ENCODE assay signal across 32 cellular contexts in genomic region chr1:111279144-111279543, GRCh38. TPM values are rescaled to one million over a fixed set of nuclear protein-coding genes. Genes with fewer than 3 reads are reported as not detected.
"Had no signal": no experiment of that assay in that cellular context is flagged by ENCODE, and none has a peak within 500 bp of the region (broad histone marks: within the 10 kb centered on the region; RNA-seq: fewer than 3 reads in every experiment).

No MANE protein-coding gene starts in this region.

- H3K36me3 Mint-ChIP-seq: activated CD8-positive, alpha-beta memory T cell treated with anti-CD3 and anti-CD28 coated beads, Interleukin-2, amount 10 ng/mL, durations not matched to agents 7 days and 5 days; activated naive CD4-positive, alpha-beta T cell treated with anti-CD3 and anti-CD28 coated beads, Interleukin-2, amount 10 ng/mL, durations not matched to agents 7 days and 5 days had no signal

- H3K27me3 Mint-ChIP-seq: activated B cell treated with CpG ODN at 0.5 μM for 24 hours, T-helper 17 cell had no signal

- H3K4me3 ChIP-seq: adrenal gland, body of pancreas, esophagus muscularis mucosa, gastrocnemius medialis, heart left ventricle had no signal

- H3K27ac Mint-ChIP-seq: activated B cell treated with CpG ODN at 0.5 μM for 24 hours; activated CD8-positive, alpha-beta memory T cell treated with anti-CD3 and anti-CD28 coated beads, Interleukin-2, amount 10 ng/mL, durations not matched to agents 7 days and 5 days; activated CD8-positive, alpha-beta T cell treated with anti-CD3 and anti-CD28 coated beads, Interleukin-2, amount 10 ng/mL, durations not matched to agents 7 days and 5 days; activated naive CD4-positive, alpha-beta T cell treated with anti-CD3 and anti-CD28 coated beads, Interleukin-2, amount 10 ng/mL, durations not matched to agents 7 days and 5 days; activated T-helper 1 cell treated with anti-CD3 and anti-CD28 coated beads, Interleukin-12 subunit alpha, Interleukin-12 subunit beta, Interleukin-2, Interleukin-4 antibody, amounts not matched to agents 30 ng/mL and 10 ng/mL and 1 ng/mL, durations not matched to agents 14 hours and 24 hours and 36 hours; effector memory CD8-positive, alpha-beta T cell; T-helper 17 cell; T-helper 2 cell treated with Interferon-gamma antibody and Interleukin-4, amounts not matched to agents 5 μg/mL and 100 μg/mL, for 36 hours had no signal

- DNase-seq: activated B cell treated with CpG ODN at 0.5 μM for 24 hours; activated CD4-positive, alpha-beta T cell treated with anti-CD3 and anti-CD28 coated beads for 48 hours; activated CD8-positive, alpha-beta memory T cell treated with anti-CD3 and anti-CD28 coated beads, Interleukin-2, amount 10 ng/mL, durations not matched to agents 7 days and 5 days; activated CD8-positive, alpha-beta memory T cell treated with anti-CD3 and anti-CD28 coated beads, Interleukin-2, amount 50 U/mL, for 4 hours; activated CD8-positive, alpha-beta T cell treated with anti-CD3 and anti-CD28 coated beads, Interleukin-2, amount 10 ng/mL, durations not matched to agents 7 days and 5 days; activated gamma-delta T cell; activated naive CD4-positive, alpha-beta T cell; activated naive CD4-positive, alpha-beta T cell treated with anti-CD3 and anti-CD28 coated beads, Interleukin-2, amount 10 ng/mL, durations not matched to agents 7 days and 5 days; activated T-cell treated with anti-CD3 and anti-CD28 coated beads, Interleukin-2, amount 50 U/mL, for 1 hour; adrenal gland; amygdala; aorta; body of pancreas; caudate nucleus; cortex of kidney; dermis blood vessel endothelial cell; effector CD4-positive, alpha-beta T cell; effector memory CD8-positive, alpha-beta T cell; erythroblast; foreskin keratinocyte; gastrocnemius medialis; glutamatergic neuron; heart left ventricle; T-helper 17 cell; T1000; WERI-Rb-1 had no signal

- ATAC-seq: activated CD4-positive, CD25-positive, alpha-beta regulatory T cell treated with anti-CD3 and anti-CD28 coated beads, Interleukin-2, amount 50 U/mL, for 24 hours; activated CD8-positive, alpha-beta memory T cell treated with anti-CD3 and anti-CD28 coated beads, Interleukin-2, amount 10 ng/mL, durations not matched to agents 7 days and 5 days; activated CD8-positive, alpha-beta T cell treated with anti-CD3 and anti-CD28 coated beads, Interleukin-2, amount 10 ng/mL, durations not matched to agents 7 days and 5 days; body of pancreas; effector memory CD8-positive, alpha-beta T cell; foreskin keratinocyte; gastrocnemius medialis; heart left ventricle; T-helper 17 cell had no signal

- H3K4me3 Mint-ChIP-seq: activated B cell treated with CpG ODN at 0.5 μM for 24 hours; activated CD8-positive, alpha-beta memory T cell treated with anti-CD3 and anti-CD28 coated beads, Interleukin-2, amount 10 ng/mL, durations not matched to agents 7 days and 5 days; activated CD8-positive, alpha-beta T cell treated with anti-CD3 and anti-CD28 coated beads, Interleukin-2, amount 10 ng/mL, durations not matched to agents 7 days and 5 days; activated naive CD4-positive, alpha-beta T cell treated with anti-CD3 and anti-CD28 coated beads, Interleukin-2, amount 10 ng/mL, durations not matched to agents 7 days and 5 days; activated T-helper 1 cell treated with anti-CD3 and anti-CD28 coated beads, Interleukin-12 subunit alpha, Interleukin-12 subunit beta, Interleukin-2, Interleukin-4 antibody, amounts not matched to agents 30 ng/mL and 10 ng/mL and 1 ng/mL, durations not matched to agents 14 hours and 24 hours and 36 hours; effector memory CD8-positive, alpha-beta T cell; T-helper 17 cell; T-helper 2 cell treated with Interferon-gamma antibody and Interleukin-4, amounts not matched to agents 5 μg/mL and 100 μg/mL, for 36 hours had no signal

- H3K9me3 Mint-ChIP-seq: activated B cell treated with CpG ODN at 0.5 μM for 24 hours; activated naive CD4-positive, alpha-beta T cell treated with anti-CD3 and anti-CD28 coated beads, Interleukin-2, amount 10 ng/mL, durations not matched to agents 7 days and 5 days; effector memory CD8-positive, alpha-beta T cell; T-helper 2 cell treated with Interferon-gamma antibody and Interleukin-4, amounts not matched to agents 5 μg/mL and 100 μg/mL, for 36 hours had no signal

RNA-seq across cellular contexts. Expression of gene CHIA, which starts 11.5 kb away (rescaled TPM):
- total RNA-seq: activated B cell treated with CpG ODN at 0.5 μM for 24 hours; activated CD8-positive, alpha-beta memory T cell treated with anti-CD3 and anti-CD28 coated beads for 36 hours; activated CD8-positive, alpha-beta memory T cell treated with anti-CD3 and anti-CD28 coated beads, Interleukin-2, amount 10 ng/mL, durations not matched to agents 7 days and 5 days; activated CD8-positive, alpha-beta T cell treated with anti-CD3 and anti-CD28 coated beads, Interleukin-2, amount 10 ng/mL, durations not matched to agents 7 days and 5 days; activated T-helper 1 cell treated with anti-CD3 and anti-CD28 coated beads, Interleukin-12 subunit alpha, Interleukin-12 subunit beta, Interleukin-2, Interleukin-4 antibody, amounts not matched to agents 30 ng/mL and 10 ng/mL and 1 ng/mL, durations not matched to agents 14 hours and 24 hours and 36 hours; aorta; body of pancreas; chondrocyte; dermis blood vessel endothelial cell; esophagus muscularis mucosa; foreskin keratinocyte; gastrocnemius medialis; T-helper 17 cell had no signal
- polyA plus RNA-seq: foreskin keratinocyte had no signal

RNA-seq across cellular contexts. Expression of gene CHI3L2, which starts 51.6 kb away (rescaled TPM):
- total RNA-seq: body of pancreas, chondrocyte had no signal
